Comparison of ENCODE assay signal across 27 cellular contexts in genomic region chr15:60675763-60676162, GRCh38.
"Had no signal": no experiment of that assay in that cellular context is flagged by ENCODE, and none has a peak within 500 bp of the region (broad histone marks: within the 10 kb centered on the region; RNA-seq: fewer than 3 reads in every experiment).

No MANE protein-coding gene starts in this region.

- H3K9ac ChIP-seq: neural progenitor cell, parathyroid adenoma had no signal

- H3K36me3 Mint-ChIP-seq: natural killer cell, neural progenitor cell, type B pancreatic cell had no signal

- H3K9me3 Mint-ChIP-seq: immature natural killer cell; natural killer cell; nephron progenitor cell; neural progenitor cell; stimulated activated naive CD8-positive, alpha-beta T cell treated with anti-CD3 and anti-CD28 coated beads, Interleukin-15, Interleukin-2, amounts not matched to agents 100 ng/mL and 50 ng/mL, for 24 hours; type B pancreatic cell had no signal

- FAIRE-seq: islet of Langerhans, kidney had no signal

- H3K4me1 ChIP-seq: left lung, lower lobe of right lung, neural progenitor cell, right atrium auricular region, tibial nerve, uterus had no signal

- H3K27ac ChIP-seq: left lung, lower lobe of right lung, neural progenitor cell, neutrophil, right atrium auricular region, right lobe of liver, tibial nerve had no signal

- H3K27me3 Mint-ChIP-seq: stimulated activated naive CD8-positive, alpha-beta T cell treated with anti-CD3 and anti-CD28 coated beads, Interleukin-15, Interleukin-2, amounts not matched to agents 100 ng/mL and 50 ng/mL, for 24 hours; type B pancreatic cell had no signal

- H3K4me3 Mint-ChIP-seq: immature natural killer cell; natural killer cell; nephron progenitor cell; neural progenitor cell; stimulated activated naive CD8-positive, alpha-beta T cell treated with anti-CD3 and anti-CD28 coated beads, Interleukin-15, Interleukin-2, amounts not matched to agents 100 ng/mL and 50 ng/mL, for 24 hours; type B pancreatic cell had no signal

- H3K4me1 Mint-ChIP-seq: immature natural killer cell, natural killer cell had no signal

- ATAC-seq: left colon, left lung, lower lobe of right lung, natural killer cell, right lobe of liver had no signal

- H3K79me2 ChIP-seq: parathyroid adenoma had no signal

- H3K9me3 ChIP-seq: left lung, lower lobe of right lung, neutrophil, right atrium auricular region, right lobe of liver, tibial nerve, uterus had no signal

- H3K36me3 ChIP-seq: left lung, lower lobe of right lung, neural progenitor cell, neutrophil, right atrium auricular region, right lobe of liver, tibial nerve, uterus had no signal

- H2AFZ ChIP-seq: neural progenitor cell, parathyroid adenoma had no signal

- H3K4me3 ChIP-seq: left lung, lower lobe of right lung, neural progenitor cell, right atrium auricular region, right lobe of liver, smooth muscle cell, tibial nerve, uterus had no signal

- DNase-seq: hypothalamus; immature natural killer cell; kidney; left colon; left lung; lower lobe of right lung; mammary epithelial cell; mesenchymal stem cell; natural killer cell; nephron progenitor cell; occipital lobe; right lobe of liver; stimulated activated CD4-positive, alpha-beta T cell treated with anti-CD3 and anti-CD28 coated beads, Interleukin-1b, Interleukin-23, amount 100 ng/mL, for 48 hours; stimulated activated CD4-positive, alpha-beta T cell treated with anti-CD3 and anti-CD28 coated beads, Interleukin-2, amount 100 ng/mL, for 48 hours; stimulated activated CD4-positive, alpha-beta T cell treated with anti-CD3 and anti-CD28 coated beads, Interleukin-4, amount 100 ng/mL, for 4 hours; stimulated activated CD8-positive, alpha-beta memory T cell treated with anti-CD3 and anti-CD28 coated beads, Interleukin-4, amount 100 ng/mL, for 48 hours; stimulated activated naive CD4-positive, alpha-beta T cell; uterus had no signal

- H3K27ac Mint-ChIP-seq: immature natural killer cell; natural killer cell; nephron progenitor cell; neural progenitor cell; stimulated activated naive CD8-positive, alpha-beta T cell treated with anti-CD3 and anti-CD28 coated beads, Interleukin-15, Interleukin-2, amounts not matched to agents 100 ng/mL and 50 ng/mL, for 24 hours; type B pancreatic cell had no signal

- H3K27me3 ChIP-seq: left lung, neural progenitor cell, neutrophil, right atrium auricular region, right lobe of liver, tibial nerve, uterus had no signal

- H3K4me2 ChIP-seq: neural progenitor cell, smooth muscle cell had no signal
